8 cellular contexts compared by ENCODE assay signal in the genomic region with DNA sequence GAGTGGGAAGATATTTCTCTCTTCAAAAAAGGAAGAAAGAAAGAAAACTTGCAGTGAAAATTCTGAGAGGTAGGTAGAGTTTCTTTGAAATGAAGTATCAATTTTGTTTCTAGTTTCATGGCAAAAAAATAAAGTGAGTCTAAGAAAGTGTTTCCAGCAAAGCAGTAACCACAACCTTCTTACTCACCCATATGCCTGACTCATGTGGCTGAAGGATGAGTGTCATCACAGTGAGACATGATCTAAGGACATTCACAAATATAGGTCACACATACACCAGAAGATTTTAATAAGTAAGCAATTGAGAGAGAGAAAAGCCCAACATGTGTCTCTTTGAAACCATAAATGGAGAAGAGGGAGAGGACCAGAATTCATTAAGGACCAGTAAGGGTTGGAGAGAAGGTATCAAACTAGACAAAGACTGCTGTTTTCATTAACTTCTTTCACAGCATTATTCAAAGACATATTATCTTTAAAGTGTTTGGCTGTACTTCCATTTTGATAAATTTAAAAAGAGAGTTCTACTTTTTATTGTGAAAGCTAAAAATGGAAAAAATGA.
DNase-seq lines count a peak whose midpoint lies in the region; ATAC-seq and TF ChIP-seq lines count a peak whose summit lies in the region.

No MANE protein-coding gene starts in this region.

- H3K36me3 ChIP-seq in tibial nerve: no peaks in the 10 kb centered on the region

- no peaks in the 10 kb centered on the region for H3K36me3 Mint-ChIP-seq in activated naive CD8-positive, alpha-beta T cell treated with anti-CD3 and anti-CD28 coated beads for 36 hours

- TF ChIP-seq POLR2A in tibial nerve (IDR thresholded peaks at IDR 0.05): no peak

- no peaks in the 10 kb centered on the region for H3K27me3 ChIP-seq in tibial nerve

- H3K9me3 Mint-ChIP-seq in activated naive CD8-positive, alpha-beta T cell treated with anti-CD3 and anti-CD28 coated beads for 36 hours: no peaks in the 10 kb centered on the region

- no peak for TF ChIP-seq CTCF in AG09309 (IDR thresholded peaks at IDR 0.05; ENCODE audit: control insufficient read depth, insufficient read depth, low read depth, low read length, missing control alignments)
- TF ChIP-seq CTCF in tibial nerve (IDR thresholded peaks at IDR 0.05): no peak

- ATAC-seq in GM19328 (IDR thresholded peaks at IDR 0.05; ENCODE audit: unreplicated experiment) (peak; percentile 83), HG03095 (IDR thresholded peaks at IDR 0.05; ENCODE audit: unreplicated experiment) (peak; percentile 97)

- no peak overlapping the region for H3K4me3 Mint-ChIP-seq in activated naive CD8-positive, alpha-beta T cell treated with anti-CD3 and anti-CD28 coated beads for 36 hours

- peaks cover 4% of the 10 kb centered on the region for H3K4me1 Mint-ChIP-seq in activated naive CD8-positive, alpha-beta T cell treated with anti-CD3 and anti-CD28 coated beads for 36 hours

- H3K4me3 ChIP-seq in AG09309 (ENCODE audit: control insufficient read depth, low read depth, low read length) (no peak overlapping the region), tibial nerve (no peak overlapping the region)

- no peaks in the 10 kb centered on the region for H3K4me1 ChIP-seq in tibial nerve

- H3K9me3 ChIP-seq in tibial nerve: no peaks in the 10 kb centered on the region

- TF ChIP-seq EP300 in tibial nerve (IDR thresholded peaks at IDR 0.05): no peak

- H3K27ac Mint-ChIP-seq in activated naive CD8-positive, alpha-beta T cell treated with anti-CD3 and anti-CD28 coated beads for 36 hours: peak overlapping the region; percentile 40

- no peaks in the 10 kb centered on the region for H3K27me3 Mint-ChIP-seq in activated naive CD8-positive, alpha-beta T cell treated with anti-CD3 and anti-CD28 coated beads for 36 hours

- H3K27ac ChIP-seq in tibial nerve: no peak overlapping the region

- peak; percentile 21 for DNase-seq in AG09309 (ENCODE audit: low read depth)
- DNase-seq in activated naive CD8-positive, alpha-beta T cell treated with anti-CD3 and anti-CD28 coated beads for 36 hours: peak; percentile 8
- DNase-seq in tibial nerve (ENCODE audit: low spot score in 2 of 2): no peak
- no peak for DNase-seq in OCI-M2 (lab: John Stamatoyannopoulos, UW; ENCODE audit: unreplicated experiment)
- no peak for DNase-seq in stimulated activated CD4-positive, alpha-beta T cell treated with anti-CD3 and anti-CD28 coated beads, Interleukin-4, amount 100 ng/mL, for 24 hours
- DNase-seq in KG1 (lab: John Stamatoyannopoulos, UW): no peak

Comparison
In these comparisons a context has a peak if more than half of its experiments do, and no peak if none do; other contexts are left out.
1. DNase-seq: peak in AG09309 (single experiment) and activated naive CD8-positive, alpha-beta T cell treated with anti-CD3 and anti-CD28 coated beads for 36 hours (single experiment); none in tibial nerve (0 of 2), OCI-M2 (single experiment), stimulated activated CD4-positive, alpha-beta T cell treated with anti-CD3 and anti-CD28 coated beads, Interleukin-4, amount 100 ng/mL, for 24 hours (single experiment) and KG1 (single experiment).